In genomic region chr4:40395908-40396806, GRCh38 we compare ENCODE assay signal across 10 cellular contexts.
DNase-seq lines count a peak whose midpoint lies in the region; ATAC-seq and TF ChIP-seq lines count a peak whose summit lies in the region.
"Had no signal": no experiment of that assay in that cellular context is flagged by ENCODE, and none has a peak within 500 bp of the region (broad histone marks: within the 10 kb centered on the region; RNA-seq: fewer than 3 reads in every experiment).

No MANE protein-coding gene starts in this region.

- H3K36me3 ChIP-seq in breast epithelium (no peaks in the 10 kb centered on the region), mesendoderm (ENCODE audit: control insufficient read depth, insufficient read depth, low read length) (no peaks in the 10 kb centered on the region)

- H3K4me1 Mint-ChIP-seq in T-helper 17 cell, result peaks cover 7% of the 10 kb centered on the region
- H3K4me1 Mint-ChIP-seq: CD4-positive, CD25-positive, alpha-beta regulatory T cell had no signal

- H2BK15ac ChIP-seq in mesendoderm (replicated peaks; ENCODE audit: low read depth), result no peak overlapping the region

- peak overlapping the region; percentile 73 for H3K27ac ChIP-seq in C4-2B
- H3K27ac ChIP-seq in breast epithelium, result peak overlapping the region; percentile 56 to 82
- H3K27ac ChIP-seq in mesendoderm (ENCODE audit: low read depth, low read length), result no peak overlapping the region
- no peak overlapping the region for H3K27ac ChIP-seq in foreskin keratinocyte

- no peaks in the 10 kb centered on the region for H3K79me2 ChIP-seq in mesendoderm (ENCODE audit: control insufficient read depth, insufficient read depth, low read length)

- no peak overlapping the region for H3K56ac ChIP-seq in mesendoderm (ENCODE audit: low read length)

- H3K4me3 Mint-ChIP-seq in T-helper 17 cell, result no peak overlapping the region
- H3K4me3 Mint-ChIP-seq: CD4-positive, CD25-positive, alpha-beta regulatory T cell had no signal

- H3K18ac ChIP-seq in mesendoderm (ENCODE audit: low read length), result no peak overlapping the region

- H3K4me3 ChIP-seq in breast epithelium (no peak overlapping the region), mesendoderm (ENCODE audit: low read length) (no peak overlapping the region)
- H3K4me3 ChIP-seq: K562 had no signal

- peaks cover 0 to 7% of the 10 kb centered on the region in 2 donors for H3K4me1 ChIP-seq in breast epithelium
- H3K4me1 ChIP-seq in mesendoderm (ENCODE audit: control insufficient read depth, low read depth, low read length), result no peaks in the 10 kb centered on the region
- H3K4me1 ChIP-seq in foreskin keratinocyte, result no peaks in the 10 kb centered on the region

- H3K36me3 Mint-ChIP-seq in T-helper 17 cell (ENCODE audit: low read depth), result peaks cover 5% of the 10 kb centered on the region
- H3K36me3 Mint-ChIP-seq: CD4-positive, CD25-positive, alpha-beta regulatory T cell had no signal

- H3K9ac ChIP-seq in mesendoderm (ENCODE audit: low read length), result no peak overlapping the region

- H4K5ac ChIP-seq in mesendoderm (ENCODE audit: low read length), result no peak overlapping the region

- intact Hi-C loops in breast epithelium (cut with DNase I; ENCODE audit: low total_unique reads), result loop anchor here (5.0 kb wide), 1 partner anchor 1519 kb away; no protein-coding TSS in a partner anchor

- H3K27me3 ChIP-seq in breast epithelium, result no peaks in the 10 kb centered on the region
- H3K27me3 ChIP-seq in mesendoderm (ENCODE audit: insufficient read depth, low read length, poor library complexity), result no peaks in the 10 kb centered on the region
- peaks cover 3% of the 10 kb centered on the region for H3K27me3 ChIP-seq in foreskin keratinocyte

- no peak for TF ChIP-seq CTCF in C4-2B (conservative IDR thresholded peaks at IDR 0.05)
- no peak for TF ChIP-seq CTCF in breast epithelium (IDR thresholded peaks at IDR 0.05)
- TF ChIP-seq CTCF in foreskin keratinocyte (conservative IDR thresholded peaks at IDR 0.05), result no peak

- H3K79me1 ChIP-seq in mesendoderm (ENCODE audit: low read length), result no peaks in the 10 kb centered on the region

- H3K9me3 ChIP-seq in breast epithelium (no peaks in the 10 kb centered on the region), T-helper 17 cell (ENCODE audit: control insufficient read depth, low read length, poor library complexity, severe bottlenecking) (no peaks in the 10 kb centered on the region)

- no peak overlapping the region for H2AK5ac ChIP-seq in mesendoderm (ENCODE audit: low read length)

- H3K27me3 Mint-ChIP-seq in T-helper 17 cell, result peaks cover 5% of the 10 kb centered on the region
- H3K27me3 Mint-ChIP-seq: CD4-positive, CD25-positive, alpha-beta regulatory T cell had no signal

- no peak overlapping the region for H3K4ac ChIP-seq in mesendoderm (ENCODE audit: low read depth, low read length)

- no peak for TF ChIP-seq POLR2A in breast epithelium (IDR thresholded peaks at IDR 0.05)

- no peak overlapping the region for H3K4me2 ChIP-seq in mesendoderm (ENCODE audit: low read length)

- no peak overlapping the region for H2BK5ac ChIP-seq in mesendoderm (ENCODE audit: low read length)

- H4K8ac ChIP-seq in mesendoderm (ENCODE audit: low read depth, low read length), result no peak overlapping the region

- no peak overlapping the region for H3K27ac Mint-ChIP-seq in T-helper 17 cell

- H2BK120ac ChIP-seq in mesendoderm (ENCODE audit: low read depth, low read length), result no peak overlapping the region

- ATAC-seq in T-helper 17 cell (no peak), GM21576 (IDR thresholded peaks at IDR 0.05; ENCODE audit: unreplicated experiment) (no peak), foreskin keratinocyte (no peak), HG03342 (IDR thresholded peaks at IDR 0.05; ENCODE audit: unreplicated experiment) (no peak)
- ATAC-seq: K562 had no signal

- DNase-seq in NCI-H187 (lab: John Stamatoyannopoulos, UW) (peak; percentile 64 to 89), breast epithelium (ENCODE audit: low spot score in 2 of 2) (peak; percentile 81 to 84), mesendoderm (peak; percentile 37), T-helper 17 cell (no peak), foreskin keratinocyte (no peak)
- DNase-seq: CD4-positive, CD25-positive, alpha-beta regulatory T cell had no signal

- no peak overlapping the region for H3K23ac ChIP-seq in mesendoderm (ENCODE audit: low read length)

- no CpG with 5 or more reads among the region's 7 CpGs for WGBS in mesendoderm (ENCODE audit: extremely low coverage, insufficient coverage, low lambda C conversion rate)

Comparison
In these comparisons a context has a peak if more than half of its experiments do, and no peak if none do; other contexts are left out.
1. H3K27ac ChIP-seq: peak in C4-2B (single experiment) and breast epithelium (2 of 2); none in mesendoderm (single experiment) and foreskin keratinocyte (single experiment).
2. DNase-seq: peak in NCI-H187 (2 of 2), breast epithelium (2 of 2) and mesendoderm (single experiment); none in T-helper 17 cell (0 of 3) and foreskin keratinocyte (0 of 2).